Comparison of ENCODE assay signal across 9 cellular contexts in genomic region chr11:67409781-67410368, GRCh38. TPM values are rescaled to one million over a fixed set of nuclear protein-coding genes. Genes with fewer than 3 reads are reported as not detected.
DNase-seq lines count a peak whose midpoint lies in the region; ATAC-seq, FAIRE-seq and TF ChIP-seq lines count a peak whose summit lies in the region.
"Had no signal": no experiment of that assay in that cellular context is flagged by ENCODE, and none has a peak within 500 bp of the region (broad histone marks: within the 10 kb centered on the region; RNA-seq: fewer than 3 reads in every experiment).

No MANE protein-coding gene starts in this region.

- H2BK5ac ChIP-seq in H1 (ENCODE audit: low read depth, low read length) = peak overlapping the region; percentile 44; the same call in 1 of the 2 replicates

- no peak overlapping the region; the same call in 1 of the 2 replicates for H2AFZ ChIP-seq in H1 (ENCODE audit: low read length)

- H3K4me1 ChIP-seq in H1 (replicated peaks in 1 of 4; ENCODE audit: control insufficient read depth in 3 of 4, insufficient read depth in 4 of 4, low read length in 3 of 4) (peaks cover 0 to 11% (median 7%) of the 10 kb centered on the region in 4 experiments; a peak in 5 of 7 replicates), stomach (peaks cover 3 to 49% (median 34%) of the 10 kb centered on the region in 4 donors)

- 0 out of 2 replicates have a peak overlapping the region, but pooled peaks have one; percentile 6 for H2AK5ac ChIP-seq in H1 (ENCODE audit: low read depth, low read length)

- peak overlapping the region; percentile 71 for H3K18ac ChIP-seq in H1 (ENCODE audit: extremely low read depth, low read length)

- H2BK120ac ChIP-seq in H1 (replicated peaks; ENCODE audit: low read depth, low read length) = no peak overlapping the region

- peak overlapping the region; percentile 94 for H3K4me3 Mint-ChIP-seq in T-helper 2 cell treated with Interferon-gamma antibody and Interleukin-4, amounts not matched to agents 5 μg/mL and 100 μg/mL, for 36 hours

- no peaks in the 10 kb centered on the region for H4K20me1 ChIP-seq in H1 (replicated peaks in 1 of 2; ENCODE audit: control insufficient read depth in 1 of 2, insufficient read depth in 2 of 2, low read length in 2 of 2)

- ATAC-seq in SK-N-SH treated with all-trans-retinoic acid at 6 μM for 48 hours = no peak

- no peak overlapping the region for H2BK20ac ChIP-seq in H1 (ENCODE audit: low read length)

- H3K4ac ChIP-seq in H1 (replicated peaks; ENCODE audit: insufficient read length, low read depth, low read length) = peak overlapping the region; percentile 60

- H4K91ac ChIP-seq in H1 (replicated peaks; ENCODE audit: insufficient read length, low read length) = peak overlapping the region; percentile 96

- H3K4me2 ChIP-seq in H1 (ENCODE audit: insufficient read depth in 1 of 2, low read depth in 2 of 2, low read length in 2 of 2) = peak overlapping the region; percentile 23 to 36; a peak in 2 of 4 replicates

- no peak overlapping the region for H3K9ac ChIP-seq in H1 (replicated peaks in 1 of 4; ENCODE audit: extremely low read depth in 1 of 4, low read depth in 3 of 4, low read length in 3 of 4)

- H3K36me3 ChIP-seq in H1 (ENCODE audit: control insufficient read depth in 2 of 4, insufficient read depth in 4 of 4, low read length in 3 of 4) = no peaks in the 10 kb centered on the region
- H3K36me3 ChIP-seq in stomach = no peaks in the 10 kb centered on the region

- no peak for TF ChIP-seq RAD21 in H1 (IDR thresholded peaks at IDR 0.05 in 1 of 2, conservative IDR thresholded peaks at IDR 0.05 in 1 of 2; ENCODE audit: low read depth in 2 of 2, low read length in 2 of 2)

- TF ChIP-seq CTCF in H1 (IDR thresholded peaks at IDR 0.05; ENCODE audit: control extremely low read depth in 1 of 3, insufficient read depth in 1 of 3, low read depth in 1 of 3, low read length in 3 of 3) = no peak
- TF ChIP-seq CTCF in stomach (IDR thresholded peaks at IDR 0.05) = no peak

- CTCF ChIA-PET in H1 (lab: Charles Lee; ENCODE audit: partially characterized antibody) = no interaction called here

- 60% methylated on average over 10 of the region's 13 CpGs; no CpG with 5 or more reads in 1 of the 2 experiments for WGBS in H1 (ENCODE audit: extremely low coverage in 1 of 2, insufficient coverage in 1 of 2, insufficient read length in 1 of 2, insufficient replicate concordance in 2 of 2, low coverage in 1 of 2, low lambda C conversion rate in 2 of 2, missing lambda C conversion rate in 1 of 2), 2 experiments
- 25 to 38% (median 36%) methylated on average over 9 to 13 of the region's 13 CpGs for WGBS in stomach, 5 donors

- H3K9me3 ChIP-seq in H1 (ENCODE audit: insufficient read depth in 2 of 2, low read depth in 1 of 2, low read length in 1 of 2) = no peaks in the 10 kb centered on the region
- no peaks in the 10 kb centered on the region for H3K9me3 ChIP-seq in stomach

- POLR2A ChIA-PET in H1 (lab: Charles Lee; ENCODE audit: partially characterized antibody) = interaction anchor here (1.2 kb wide), 1 partner anchor 9 kb away, joined by 6 read pairs; no protein-coding TSS in a partner anchor

- no peak overlapping the region for H3K56ac ChIP-seq in H1 (replicated peaks; ENCODE audit: insufficient read length, low read depth, low read length)

- H3K4me1 Mint-ChIP-seq in T-helper 2 cell treated with Interferon-gamma antibody and Interleukin-4, amounts not matched to agents 5 μg/mL and 100 μg/mL, for 36 hours (ENCODE audit: low read depth) = peaks cover 56% of the 10 kb centered on the region

- no peaks in the 10 kb centered on the region for H3K79me1 ChIP-seq in H1 (ENCODE audit: low read depth, low read length)

- H2BK15ac ChIP-seq in H1 (ENCODE audit: low read length) = peak overlapping the region; percentile 98; the same call in 1 of the 2 replicates

- H3K27ac Mint-ChIP-seq in T-helper 2 cell treated with Interferon-gamma antibody and Interleukin-4, amounts not matched to agents 5 μg/mL and 100 μg/mL, for 36 hours = peak overlapping the region; percentile 82

- H4K5ac ChIP-seq in H1 (ENCODE audit: insufficient read length, low read depth, low read length) = peak overlapping the region; percentile 69

- H3K23ac ChIP-seq in H1 (ENCODE audit: insufficient read length) = no peak overlapping the region

- TF ChIP-seq EP300 in H1 (IDR thresholded peaks at IDR 0.05; ENCODE audit: borderline replicate concordance in 1 of 2, low read depth in 2 of 2, low read length in 2 of 2) = no peak
- TF ChIP-seq EP300 in stomach (IDR thresholded peaks at IDR 0.05) = no peak

- H2BK12ac ChIP-seq in H1 (ENCODE audit: low read depth, low read length) = peak overlapping the region; percentile 87; the same call in 1 of the 2 replicates

- peak overlapping the region; percentile 73 for H4K8ac ChIP-seq in H1 (ENCODE audit: extremely low read depth, insufficient read depth, low read length)

- H3K27me3 Mint-ChIP-seq in T-helper 2 cell treated with Interferon-gamma antibody and Interleukin-4, amounts not matched to agents 5 μg/mL and 100 μg/mL, for 36 hours (ENCODE audit: low read depth) = peaks cover 4% of the 10 kb centered on the region

- peaks cover 53% of the 10 kb centered on the region for H3K36me3 Mint-ChIP-seq in T-helper 2 cell treated with Interferon-gamma antibody and Interleukin-4, amounts not matched to agents 5 μg/mL and 100 μg/mL, for 36 hours (ENCODE audit: low read depth)

- no peaks in the 10 kb centered on the region for H3K23me2 ChIP-seq in H1 (ENCODE audit: low read depth, low read length)

- no peak overlapping the region for H3K27ac ChIP-seq in H1 (ENCODE audit: low read depth, low read length)
- peak overlapping the region in 4 of 5 donors; percentile 26 to 66 (median 46) for H3K27ac ChIP-seq in stomach

- no peak for FAIRE-seq in H1 (lab: Jason Lieb, UNC)
- FAIRE-seq: endometrium had no signal

- no peaks in the 10 kb centered on the region for H3K9me3 Mint-ChIP-seq in T-helper 2 cell treated with Interferon-gamma antibody and Interleukin-4, amounts not matched to agents 5 μg/mL and 100 μg/mL, for 36 hours

- H3K79me2 ChIP-seq in H1 (ENCODE audit: control insufficient read depth in 1 of 2, insufficient read depth in 2 of 2, low read length in 2 of 2) = no peaks in the 10 kb centered on the region

- intact Hi-C loops in stomach (cut with DNase I; ENCODE audit: low total_unique reads) = no loop called here

- H3K27me3 ChIP-seq in H1 (replicated peaks in 1 of 4; ENCODE audit: control insufficient read depth in 3 of 4, extremely low read depth in 1 of 4, insufficient read depth in 3 of 4, low read length in 3 of 4) (peaks cover 0 to 16% (median 5%) of the 10 kb centered on the region in 4 experiments; a peak in 4 of 7 replicates), stomach (peaks cover 0 to 87% (median 0%) of the 10 kb centered on the region in 3 donors)

- no peak for DNase-seq in T-helper 2 cell treated with Interferon-gamma antibody and Interleukin-4, amounts not matched to agents 5 μg/mL and 100 μg/mL, for 36 hours (ENCODE audit: low spot score)
- DNase-seq in T-helper 2 cell = no peak
- peak; percentile 56 for DNase-seq in NCI-H774 (lab: John Stamatoyannopoulos, UW)
- DNase-seq in H1 (ENCODE audit: low read depth in 1 of 2, low spot score in 2 of 2) = peak; percentile 56 to 80
- DNase-seq in stomach = peak; percentile 71
- DNase-seq in NCI-H2227 treated with DMSO at 0.1 percent for 48 hours (lab: John Stamatoyannopoulos, UW) = no peak
- no peak for DNase-seq in AG08395 (ENCODE audit: low spot score)

- no peak; a peak in 1 of 3 replicates for TF ChIP-seq POLR2A in H1 (IDR thresholded peaks at IDR 0.05; ENCODE audit: control extremely low read depth in 1 of 2, low read depth in 2 of 2, low read length in 2 of 2)
- no peak for TF ChIP-seq POLR2A in stomach (IDR thresholded peaks at IDR 0.05)

- no peak overlapping the region for H3K14ac ChIP-seq in H1 (ENCODE audit: insufficient read length)

- no peak overlapping the region for H3K4me3 ChIP-seq in H1 (ENCODE audit: extremely low read depth in 1 of 4, insufficient read depth in 2 of 4, low read depth in 3 of 4, low read length in 4 of 4)
- peak overlapping the region in 1 of 4 donors; percentile 9 for H3K4me3 ChIP-seq in stomach

RNA-seq across cellular contexts. Expression of gene CARNS1, which starts 5.6 kb away (rescaled TPM):
- 0.61 and 1.1 TPM in 2 replicates for total RNA-seq in H1 (2021; fragmentation: NEBNext Ultra II Directional; extraction: Animal tissue kit (Norgen Biotek cat#: 25700))
- polyA plus RNA-seq in H1 (2011; rRNA removed) = 0.82 and 0.96 TPM in 2 replicates
- polyA plus RNA-seq in H1 (2011; cell fraction: cytosol; rRNA removed) = 1.1 TPM
- polyA plus RNA-seq in H1 (2011; cell fraction: nucleus; rRNA removed) = 5.7 TPM
- 0.72 to 2.2 TPM (median 1.1 TPM) in 4 replicates for polyA plus RNA-seq in H1 (2012, experiment 1 of 2)
- 0.47 TPM for polyA plus RNA-seq in H1 (2012, experiment 2 of 2)
- 0.51 TPM for polyA plus RNA-seq in H1 (2013, experiment 1 of 2)
- polyA plus RNA-seq in H1 (2013, experiment 2 of 2) = 0.31 TPM
- 0.47 and 0.54 TPM in 2 replicates for polyA minus RNA-seq in H1 (2011; rRNA and poly(A)+ RNA removed)
- polyA minus RNA-seq in H1 (2011; cell fraction: cytosol; rRNA and poly(A)+ RNA removed) = 0.22 TPM
- 1.4 TPM for polyA minus RNA-seq in H1 (2011; cell fraction: nucleus; rRNA and poly(A)+ RNA removed)
- 10 to 100 TPM in 3 of 5 donors, 1 to 10 TPM in 1, under 1 TPM in 1; 0.29 to 33.3 (median 15.4) TPM for total RNA-seq in stomach
- 1 to 10 TPM in 2 of 3 donors, under 1 TPM in 1; 0.88 to 3.4 (median 2.4) TPM for polyA plus RNA-seq in stomach

RNA-seq across cellular contexts. Expression of gene TBC1D10C, which starts 6.0 kb away (rescaled TPM):
- 0.69 TPM in 1 of 2 replicates, not detected in the other for total RNA-seq in H1 (2021; fragmentation: NEBNext Ultra II Directional; extraction: Animal tissue kit (Norgen Biotek cat#: 25700))
- polyA plus RNA-seq in H1 (2011; rRNA removed) (0.27 and 0.35 TPM in 2 replicates), stomach (1 to 10 TPM; 2.8 to 6.1 (median 5.5) TPM)
- polyA plus RNA-seq in H1 (2011; cell fraction: cytosol; rRNA removed) = 0.16 TPM
- 1.6 TPM for polyA plus RNA-seq in H1 (2011; cell fraction: nucleus; rRNA removed)
- polyA plus RNA-seq in H1 (2012, experiment 1 of 2) = 0.11 to 1.00 TPM (median 0.55 TPM) in 4 replicates
- 0.31 TPM for polyA plus RNA-seq in H1 (2012, experiment 2 of 2)
- 0.41 TPM for polyA plus RNA-seq in H1 (2013, experiment 1 of 2)
- 0.46 TPM for polyA plus RNA-seq in H1 (2013, experiment 2 of 2)
- 0.22 and 0.41 TPM in 2 replicates for polyA minus RNA-seq in H1 (2011; rRNA and poly(A)+ RNA removed)
- not detected for polyA minus RNA-seq in H1 (2011; cell fraction: cytosol; rRNA and poly(A)+ RNA removed)
- polyA minus RNA-seq in H1 (2011; cell fraction: nucleus; rRNA and poly(A)+ RNA removed) = 0.40 TPM
- total RNA-seq in stomach = 10 to 100 TPM in 1 of 5 donors, 1 to 10 TPM in 3, under 1 TPM in 1; 0.29 to 12.0 (median 3.5) TPM

RNA-seq across cellular contexts. Expression of gene PPP1CA, which starts 8.2 kb away (rescaled TPM):
- total RNA-seq in H1 (2021; fragmentation: NEBNext Ultra II Directional; extraction: Animal tissue kit (Norgen Biotek cat#: 25700)) = 198 and 210 TPM in 2 replicates
- polyA plus RNA-seq in H1 (2011; rRNA removed) (359 and 430 TPM in 2 replicates), stomach (100 to 1,000 TPM; 109 to 203 (median 153) TPM)
- 274 TPM for polyA plus RNA-seq in H1 (2011; cell fraction: cytosol; rRNA removed)
- polyA plus RNA-seq in H1 (2011; cell fraction: nucleus; rRNA removed) = 218 TPM
- polyA plus RNA-seq in H1 (2012, experiment 1 of 2) = 139 to 201 TPM (median 197 TPM) in 4 replicates
- 283 TPM for polyA plus RNA-seq in H1 (2012, experiment 2 of 2)
- 157 TPM for polyA plus RNA-seq in H1 (2013, experiment 1 of 2)
- polyA plus RNA-seq in H1 (2013, experiment 2 of 2) = 156 TPM
- 140 and 166 TPM in 2 replicates for polyA minus RNA-seq in H1 (2011; rRNA and poly(A)+ RNA removed)
- 98.8 TPM for polyA minus RNA-seq in H1 (2011; cell fraction: cytosol; rRNA and poly(A)+ RNA removed)
- 65.8 TPM for polyA minus RNA-seq in H1 (2011; cell fraction: nucleus; rRNA and poly(A)+ RNA removed)
- 100 to 1,000 TPM in 2 of 5 donors, 10 to 100 TPM in 3; 28.6 to 229 (median 97.9) TPM for total RNA-seq in stomach

RNA-seq across cellular contexts. Expression of gene RAD9A, which starts 18.1 kb away (rescaled TPM):
- 20.8 and 22.2 TPM in 2 replicates for total RNA-seq in H1 (2021; fragmentation: NEBNext Ultra II Directional; extraction: Animal tissue kit (Norgen Biotek cat#: 25700))
- polyA plus RNA-seq in H1 (2011; rRNA removed) (25.5 and 29.6 TPM in 2 replicates), stomach (10 to 100 TPM; 11.8 to 30.3 (median 17.0) TPM)
- polyA plus RNA-seq in H1 (2011; cell fraction: cytosol; rRNA removed) = 25.1 TPM
- polyA plus RNA-seq in H1 (2011; cell fraction: nucleus; rRNA removed) = 76.6 TPM
- polyA plus RNA-seq in H1 (2012, experiment 1 of 2) = 19.7 to 23.9 TPM (median 22.6 TPM) in 4 replicates
- polyA plus RNA-seq in H1 (2012, experiment 2 of 2) = 19.6 TPM
- polyA plus RNA-seq in H1 (2013, experiment 1 of 2) = 19.6 TPM
- 18.6 TPM for polyA plus RNA-seq in H1 (2013, experiment 2 of 2)
- 5.9 and 10.4 TPM in 2 replicates for polyA minus RNA-seq in H1 (2011; rRNA and poly(A)+ RNA removed)
- 10.0 TPM for polyA minus RNA-seq in H1 (2011; cell fraction: cytosol; rRNA and poly(A)+ RNA removed)
- 17.6 TPM for polyA minus RNA-seq in H1 (2011; cell fraction: nucleus; rRNA and poly(A)+ RNA removed)
- total RNA-seq in stomach = 10 to 100 TPM in 4 of 5 donors, 1 to 10 TPM in 1; 7.0 to 88.9 (median 29.5) TPM

RNA-seq across cellular contexts. Expression of gene RPS6KB2, which starts 18.4 kb away (rescaled TPM):
- 41.0 and 43.9 TPM in 2 replicates for total RNA-seq in H1 (2021; fragmentation: NEBNext Ultra II Directional; extraction: Animal tissue kit (Norgen Biotek cat#: 25700))
- 47.1 and 58.6 TPM in 2 replicates for polyA plus RNA-seq in H1 (2011; rRNA removed)
- 54.3 TPM for polyA plus RNA-seq in H1 (2011; cell fraction: cytosol; rRNA removed)
- polyA plus RNA-seq in H1 (2011; cell fraction: nucleus; rRNA removed) = 104 TPM
- polyA plus RNA-seq in H1 (2012, experiment 1 of 2) = 31.6 to 44.5 TPM (median 41.0 TPM) in 4 replicates
- polyA plus RNA-seq in H1 (2012, experiment 2 of 2) = 44.7 TPM
- 27.6 TPM for polyA plus RNA-seq in H1 (2013, experiment 1 of 2)
- 27.9 TPM for polyA plus RNA-seq in H1 (2013, experiment 2 of 2)
- 36.3 and 41.7 TPM in 2 replicates for polyA minus RNA-seq in H1 (2011; rRNA and poly(A)+ RNA removed)
- 30.8 TPM for polyA minus RNA-seq in H1 (2011; cell fraction: cytosol; rRNA and poly(A)+ RNA removed)
- polyA minus RNA-seq in H1 (2011; cell fraction: nucleus; rRNA and poly(A)+ RNA removed) = 44.4 TPM
- total RNA-seq in stomach = 100 to 1,000 TPM in 2 of 5 donors, 10 to 100 TPM in 3; 29.7 to 434 (median 82.3) TPM
- 10 to 100 TPM; 49.3 to 74.1 (median 68.9) TPM for polyA plus RNA-seq in stomach

Comparison
In these comparisons a context has a peak if more than half of its experiments do, and no peak if none do; other contexts are left out.
1. DNase-seq: peak in NCI-H774 (single experiment), H1 (2 of 2) and stomach (single experiment); none in T-helper 2 cell treated with Interferon-gamma antibody and Interleukin-4, amounts not matched to agents 5 μg/mL and 100 μg/mL, for 36 hours (single experiment), T-helper 2 cell (0 of 5), NCI-H2227 treated with DMSO at 0.1 percent for 48 hours (single experiment) and AG08395 (single experiment).